1 cellular context compared by ENCODE assay signal in genomic region chr17:39679521-39680192, GRCh38.
TF ChIP-seq lines count a peak whose summit lies in the region.

No MANE protein-coding gene starts in this region.

TF ChIP-seq in SK-N-SH, 30 proteins besides CTCF, POLR2A, EP300 and RAD21 (continued from another document):
- TF ChIP-seq TCF12 (IDR thresholded peaks at IDR 0.05), result no peak
- TF ChIP-seq USF2 (IDR thresholded peaks at IDR 0.05; ENCODE audit: borderline replicate concordance, low read depth, low read length), result no peak
- no peak for TF ChIP-seq GATA2 (CRISPR knock-in tag; IDR thresholded peaks at IDR 0.05)
- TF ChIP-seq NFIC (IDR thresholded peaks at IDR 0.05; ENCODE audit: borderline replicate concordance), result no peak
- TF ChIP-seq ELF1 (IDR thresholded peaks at IDR 0.05), result no peak
- no peak for TF ChIP-seq SIN3A (IDR thresholded peaks at IDR 0.05; ENCODE audit: borderline replicate concordance, low read depth, low read length)
- TF ChIP-seq REST (IDR thresholded peaks at IDR 0.05; ENCODE audit: low read depth, low read length), result no peak
- TF ChIP-seq USF1 (IDR thresholded peaks at IDR 0.05; ENCODE audit: borderline replicate concordance, low read depth), result no peak
- no peak for TF ChIP-seq YY1 (IDR thresholded peaks at IDR 0.05; ENCODE audit: low read depth)
- no peak for TF ChIP-seq POLR2AphosphoS5 (IDR thresholded peaks at IDR 0.05; ENCODE audit: low read depth, low read length)
- TF ChIP-seq SMC3 (IDR thresholded peaks at IDR 0.05; ENCODE audit: low read depth, low read length), result no peak
- TF ChIP-seq TEAD4 (IDR thresholded peaks at IDR 0.05; ENCODE audit: borderline replicate concordance, insufficient read depth), result no peak
- TF ChIP-seq GABPA (IDR thresholded peaks at IDR 0.05; ENCODE audit: low read depth), result no peak
- no peak for TF ChIP-seq IRF3 (IDR thresholded peaks at IDR 0.05; ENCODE audit: low read depth, low read length)
- TF ChIP-seq FOXM1 (IDR thresholded peaks at IDR 0.05; ENCODE audit: low read depth), result no peak
- no peak for TF ChIP-seq JUND (IDR thresholded peaks at IDR 0.05)
- TF ChIP-seq ZBTB33 (IDR thresholded peaks at IDR 0.05; ENCODE audit: borderline replicate concordance, low read depth), result no peak
- no peak for TF ChIP-seq MEF2A (IDR thresholded peaks at IDR 0.05; ENCODE audit: borderline replicate concordance, low read depth)
- TF ChIP-seq PBX3 (IDR thresholded peaks at IDR 0.05), result no peak
